ENCODE assay signal across 8 cellular contexts in genomic region chr2:28392297-28393114, GRCh38. TPM values are rescaled to one million over a fixed set of nuclear protein-coding genes. Genes with fewer than 3 reads are reported as not detected.
A peak's percentile ranks its signal among the peaks of the same experiment; 100 is the strongest.
DNase-seq lines count a peak whose midpoint lies in the region; ATAC-seq and TF ChIP-seq lines count a peak whose summit lies in the region.

Gene FOSL2, plus strand, starts transcription at chr2:28392858. Its CDS starts 863 bp downstream, at chr2:28393721.

- H3K4me2 ChIP-seq in IMR-90 (ENCODE audit: low read depth, low read length) (peak within 1 kb of the TSS; percentile 76), OCI-LY7 (ENCODE audit: low read length) (peak within 1 kb of the TSS; percentile 84)

- H4K20me1 ChIP-seq in IMR-90 (ENCODE audit: insufficient read depth, low read length) (peaks cover 34% of the 10 kb centered on the region), OCI-LY7 (ENCODE audit: insufficient read depth, low read length) (no peaks in the 10 kb centered on the region)

- peak within 1 kb of the TSS; percentile 44 for H3K23ac ChIP-seq in IMR-90 (ENCODE audit: low read depth, low read length)

- TF ChIP-seq CTCF in IMR-90 (conservative IDR thresholded peaks at IDR 0.05; ENCODE audit: low read depth, low read length) = 0 out of 2 replicates have a peak, but pooled peaks have one; percentile 5
- no peak for TF ChIP-seq CTCF in OCI-LY7 (conservative IDR thresholded peaks at IDR 0.05; ENCODE audit: low read length)
- TF ChIP-seq CTCF in epithelial cell of esophagus (IDR thresholded peaks at IDR 0.05; ENCODE audit: insufficient read depth, low read depth, low read length, missing control alignments) = no peak
- TF ChIP-seq CTCF in mucosa of descending colon (IDR thresholded peaks at IDR 0.05) = no peak

- intact Hi-C loops in IMR-90 (cut with micrococcal nuclease) (loop anchor here (1.0 to 10.0 kb wide), 7 partner anchors 60 to 689 kb away; partner anchors contain the start of genes BABAM2 and RBKS), OCI-LY7 (cut with micrococcal nuclease; ENCODE audit: unreplicated experiment) (loop anchor here (2.0 to 5.0 kb wide), 3 partner anchors 360 to 620 kb away; partner anchors contain the start of genes BABAM2, MRPL33, PPP1CB and RBKS), mucosa of descending colon (cut with DNase I, micrococcal nuclease) (no loop called here)

- 0% methylated on average over 30 of the region's 94 CpGs; no CpG with 5 or more reads in 1 of the 2 experiments for WGBS in IMR-90 (ENCODE audit: extremely low coverage in 2 of 2, insufficient read length in 1 of 2), 2 experiments

- CTCF ChIA-PET in IMR-90 (lab: Yijun Ruan, JAX) = interaction anchor here (1.3 kb wide), 1 partner anchor 689 kb away, joined by 3 read pairs; no protein-coding TSS in a partner anchor
- CTCF ChIA-PET in OCI-LY7 (lab: Charles Lee; ENCODE audit: unreplicated experiment) = no interaction called here

- peak within 1 kb of the TSS; percentile 93 for H3K27ac ChIP-seq in IMR-90 (ENCODE audit: insufficient read depth, low read length)
- H3K27ac ChIP-seq in OCI-LY7 (ENCODE audit: low read depth, low read length, poor library complexity, severe bottlenecking) = peak within 1 kb of the TSS; percentile 3

- H3K79me1 ChIP-seq in IMR-90 (ENCODE audit: low read depth in 1 of 2, low read length in 2 of 2) = peaks cover 0 to 12% of the 10 kb centered on the region in 2 experiments; a peak in 1 of 4 replicates

- no peaks in the 10 kb centered on the region for H3K27me3 ChIP-seq in IMR-90 (ENCODE audit: control insufficient read depth, insufficient read depth, low read length)

- peaks cover 9% of the 10 kb centered on the region; the same call in 1 of the 2 replicates for H3K36me3 ChIP-seq in IMR-90 (ENCODE audit: control insufficient read depth, insufficient read depth, low read length)
- no peaks in the 10 kb centered on the region for H3K36me3 ChIP-seq in OCI-LY7 (ENCODE audit: insufficient read depth, low read length)
- no peaks in the 10 kb centered on the region for H3K36me3 ChIP-seq in mucosa of descending colon (ENCODE audit: low read depth)

- BruUV-seq in IMR-90 (replicated peaks; lab: Mats Ljungman, UMichigan) = no TSS peak
- no TSS peak for BruUV-seq in OCI-LY7 (replicated peaks; lab: Mats Ljungman, UMichigan)

- no peaks in the 10 kb centered on the region for H3K9me2 ChIP-seq in OCI-LY7 (ENCODE audit: insufficient read depth, low read length)

- peak within 1 kb of the TSS; percentile 79 for H3K14ac ChIP-seq in IMR-90 (replicated peaks; ENCODE audit: low read depth, low read length)

- peak within 1 kb of the TSS; percentile 77 for H2AK9ac ChIP-seq in IMR-90 (replicated peaks; ENCODE audit: low read depth, low read length, poor library complexity)

- H3K9me3 ChIP-seq in IMR-90 (ENCODE audit: control insufficient read depth, insufficient read depth, low read length) = no peaks in the 10 kb centered on the region
- no peaks in the 10 kb centered on the region for H3K9me3 ChIP-seq in OCI-LY7 (ENCODE audit: low read length)
- no peaks in the 10 kb centered on the region for H3K9me3 ChIP-seq in mucosa of descending colon

- H3K4ac ChIP-seq in IMR-90 (ENCODE audit: low read depth, low read length) = peak within 1 kb of the TSS; percentile 96

- TF ChIP-seq POLR2A in IMR-90 (IDR thresholded peaks at IDR 0.05; ENCODE audit: low read depth, low read length) = peak; percentile 41; the same call in 1 of the 2 replicates

- in situ Hi-C loops in IMR-90 (cut with MboI; ENCODE audit: low sequenced_read_pairs) = loop anchor here (10.0 kb wide), 1 partner anchor 428 kb away; no protein-coding TSS in a partner anchor

- dilution Hi-C loops in IMR-90 (cut with HindIII; ENCODE audit: low sequenced_read_pairs, unreplicated experiment) = no loop called here

- no peaks in the 10 kb centered on the region for H3K79me2 ChIP-seq in OCI-LY7 (ENCODE audit: insufficient read depth, low read depth, low read length)

- TF ChIP-seq RAD21 in IMR-90 (IDR thresholded peaks at IDR 0.05; ENCODE audit: low read length) = peak; percentile 30

- peak within 1 kb of the TSS; percentile 60; the same call in 1 of the 2 replicates for H2AK5ac ChIP-seq in IMR-90 (ENCODE audit: low read depth, low read length)

- H4K91ac ChIP-seq in IMR-90 (ENCODE audit: insufficient read depth, low read depth, low read length) = peak within 1 kb of the TSS; percentile 75

- peak within 1 kb of the TSS; percentile 93 for H2BK120ac ChIP-seq in IMR-90 (ENCODE audit: low read depth, low read length)

- peak within 1 kb of the TSS; percentile 89 to 95 for H4K8ac ChIP-seq in IMR-90 (ENCODE audit: low read depth in 2 of 2, low read length in 2 of 2)

- H2BK5ac ChIP-seq in IMR-90 (ENCODE audit: low read depth, low read length, poor library complexity, severe bottlenecking) = peak within 1 kb of the TSS; percentile 92

- H2BK20ac ChIP-seq in IMR-90 (ENCODE audit: low read depth, low read length) = 0 out of 2 replicates have a peak within 1 kb of the TSS, but pooled peaks have one; percentile 2

- peak; percentile 69 for ATAC-seq in GM21528 (IDR thresholded peaks at IDR 0.05; ENCODE audit: low FRiP score, unreplicated experiment)
- ATAC-seq in IMR-90 (ENCODE audit: low read depth) = peak; percentile 62
- peak; percentile 77 for ATAC-seq in mucosa of descending colon

- H3K4me1 ChIP-seq in IMR-90 (ENCODE audit: control insufficient read depth, insufficient read depth, low read length) = peaks cover 12% of the 10 kb centered on the region
- peaks cover 21% of the 10 kb centered on the region for H3K4me1 ChIP-seq in OCI-LY7 (ENCODE audit: insufficient read depth, low read length, poor library complexity, severe bottlenecking)
- peaks cover 14% of the 10 kb centered on the region for H3K4me1 ChIP-seq in mucosa of descending colon (ENCODE audit: low read depth)

- POLR2A ChIA-PET in IMR-90 (lab: Charles Lee; ENCODE audit: unreplicated experiment) = interaction anchor here (0.5 to 1.2 kb wide), 2 partner anchors 9 to 91 kb away, joined by 3 to 4 read pairs; no protein-coding TSS in a partner anchor
- POLR2A ChIA-PET in OCI-LY7 (lab: Charles Lee) = interaction anchor here (0.6 kb wide), 1 partner anchor 633 kb away, joined by 3 read pairs; no protein-coding TSS in a partner anchor

- peak within 1 kb of the TSS; percentile 95 for H3K9ac ChIP-seq in IMR-90 (ENCODE audit: low read depth, low read length)

- peak within 1 kb of the TSS; percentile 33 for H4K5ac ChIP-seq in IMR-90 (ENCODE audit: low read depth, low read length)

- H3K4me3 ChIP-seq in IMR-90 (ENCODE audit: insufficient read depth, low read depth, low read length) (peak within 1 kb of the TSS; percentile 91), OCI-LY7 (ENCODE audit: low read depth, low read length, poor library complexity, severe bottlenecking) (peak within 1 kb of the TSS; percentile 74), epithelial cell of esophagus (ENCODE audit: low read length) (peak within 1 kb of the TSS; percentile 63), mucosa of descending colon (peak within 1 kb of the TSS; percentile 96)

- H3K9me1 ChIP-seq in IMR-90 (ENCODE audit: insufficient read depth, low read length) = peaks cover 15% of the 10 kb centered on the region

- DNase-seq in DMS 273 (lab: John Stamatoyannopoulos, UW; ENCODE audit: unreplicated experiment) (peak; percentile 99), IMR-90 (peak; percentile 100), OCI-LY7 (ENCODE audit: low spot score) (peak; percentile 84), activated T-cell treated with anti-CD3 and anti-CD28 coated beads for 24 hours (ENCODE audit: low read depth) (peak; percentile 88), epithelial cell of esophagus (ENCODE audit: low read depth) (peak; percentile 100), mucosa of descending colon (peak; percentile 96 to 97 (median 97))
- DNase-seq in stimulated activated CD8-positive, alpha-beta memory T cell treated with anti-CD3 and anti-CD28 coated beads, Interleukin-4, amount 100 ng/mL, for 4 hours (ENCODE audit: low read depth in 2 of 2, low spot score in 1 of 2) = peak; percentile 75 to 89

- H3K56ac ChIP-seq in IMR-90 (ENCODE audit: extremely low read depth, insufficient read depth, low read length) = peak within 1 kb of the TSS; percentile 95

- peak within 1 kb of the TSS; percentile 55 for H3K18ac ChIP-seq in IMR-90 (ENCODE audit: low read depth, low read length)

- peak within 1 kb of the TSS; percentile 37; the same call in 2 of the 3 replicates for H2BK15ac ChIP-seq in IMR-90 (ENCODE audit: low read depth, low read length)

- peak within 1 kb of the TSS; percentile 85 for H2AFZ ChIP-seq in IMR-90 (replicated peaks; ENCODE audit: low read length, poor library complexity)
- H2AFZ ChIP-seq in OCI-LY7 (ENCODE audit: low read length) = peak within 1 kb of the TSS; percentile 92

TF ChIP-seq in IMR-90, 13 proteins besides CTCF, POLR2A, EP300 and RAD21 (continues in another document):
- TF ChIP-seq MAFK (IDR thresholded peaks at IDR 0.05; ENCODE audit: low read depth, low read length) (no peak), ELK1 (IDR thresholded peaks at IDR 0.05; ENCODE audit: borderline replicate concordance, low read depth, low read length) (no peak), BHLHE40 (IDR thresholded peaks at IDR 0.05; ENCODE audit: low read depth, low read length) (peak; percentile 86), MXI1 (IDR thresholded peaks at IDR 0.05; ENCODE audit: borderline replicate concordance, low read depth, low read length) (peak; percentile 86; the same call in 1 of the 2 replicates), RCOR1 (IDR thresholded peaks at IDR 0.05; ENCODE audit: insufficient replicate concordance, low read length) (peak; percentile 83)

RNA-seq across cellular contexts. Expression of gene FOSL2, which starts in this region (rescaled TPM):
- total RNA-seq in IMR-90 (2012; rRNA removed) (31.4 and 32.2 TPM in 2 replicates), OCI-LY7 (2022) (0.39 and 1.0 TPM in 2 replicates), mucosa of descending colon (100 to 1,000 TPM; 160 to 166 (median 162) TPM)
- 46.3 and 51.1 TPM in 2 replicates for polyA plus RNA-seq in IMR-90 (2012; rRNA removed)
- 52.1 and 52.3 TPM in 2 replicates for polyA plus RNA-seq in IMR-90 (2012; cell fraction: cytosol; rRNA removed)
- 91.1 and 119 TPM in 2 replicates for polyA plus RNA-seq in IMR-90 (2012; cell fraction: nucleus; rRNA removed; ENCODE audit: low replicate concordance)
- total RNA-seq in OCI-LY7 (2014; rRNA removed; shearing (Covaris generic)) = 0.03 and 0.35 TPM in 2 replicates

Comparison
In these comparisons a context has a peak if more than half of its experiments do, and no peak if none do; other contexts are left out.
1. Peak in every context shown above with its lines: DNase-seq, ATAC-seq, H3K4me3 ChIP-seq and H3K27ac ChIP-seq.
2. RNA of gene FOSL2 (total RNA-seq): 160 to 166 TPM in mucosa of descending colon and 31.4 to 32.2 TPM in IMR-90; 0.03 to 1.0 TPM in OCI-LY7; every median in the first group is over 10 times any median in the second.
3. intact Hi-C loops: an anchor here in IMR-90 (1.0 to 10.0 kb wide) and OCI-LY7 (2.0 to 5.0 kb wide); none called in mucosa of descending colon.